In the genomic region with DNA sequence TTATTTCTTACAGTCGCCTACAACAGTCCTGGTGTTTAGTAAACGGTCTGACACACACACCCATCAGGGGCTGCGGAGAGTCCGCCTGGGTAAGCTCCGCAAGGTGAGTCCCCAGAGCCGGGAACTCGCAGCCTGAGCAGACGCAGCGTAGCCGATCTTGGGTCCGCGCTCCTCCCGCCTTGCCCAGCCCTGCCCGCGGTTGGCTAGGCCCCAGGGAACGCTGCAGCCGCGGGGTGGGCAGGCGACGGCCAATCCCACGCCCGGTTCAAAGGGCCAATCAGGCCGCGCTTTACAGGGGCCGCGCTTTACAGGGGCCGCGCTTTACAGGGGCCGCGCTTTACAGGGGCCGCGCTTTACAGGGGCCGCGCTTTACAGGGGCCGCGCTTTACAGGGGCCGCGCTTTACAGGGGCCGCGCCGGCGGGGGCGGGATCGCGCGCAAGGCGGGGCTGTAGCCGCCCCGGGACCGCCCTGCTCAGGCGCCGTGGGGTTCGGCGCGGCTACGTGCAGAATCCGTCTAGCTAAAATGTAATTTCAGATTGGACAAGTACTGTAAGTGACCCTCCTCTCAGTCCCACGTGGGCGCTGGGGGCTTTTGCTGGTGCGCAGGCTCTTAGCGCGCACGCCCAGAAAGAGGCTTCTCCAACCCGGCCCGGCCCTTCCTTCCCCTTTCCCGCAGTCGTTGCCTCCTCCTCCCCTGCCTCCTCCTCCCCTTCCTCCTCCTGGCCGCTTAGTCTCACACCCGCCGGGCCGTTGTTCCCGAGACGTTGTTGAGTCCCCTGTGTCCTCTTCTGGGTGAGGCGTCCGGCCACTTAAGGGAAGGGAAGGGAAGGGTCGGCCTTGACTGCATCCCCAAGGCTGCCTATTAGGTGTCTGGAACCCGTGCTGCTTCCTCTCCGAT, we compare ENCODE assay signal across 1 cellular context.
TF ChIP-seq lines count a peak whose summit lies in the region.

A gene with protein sequence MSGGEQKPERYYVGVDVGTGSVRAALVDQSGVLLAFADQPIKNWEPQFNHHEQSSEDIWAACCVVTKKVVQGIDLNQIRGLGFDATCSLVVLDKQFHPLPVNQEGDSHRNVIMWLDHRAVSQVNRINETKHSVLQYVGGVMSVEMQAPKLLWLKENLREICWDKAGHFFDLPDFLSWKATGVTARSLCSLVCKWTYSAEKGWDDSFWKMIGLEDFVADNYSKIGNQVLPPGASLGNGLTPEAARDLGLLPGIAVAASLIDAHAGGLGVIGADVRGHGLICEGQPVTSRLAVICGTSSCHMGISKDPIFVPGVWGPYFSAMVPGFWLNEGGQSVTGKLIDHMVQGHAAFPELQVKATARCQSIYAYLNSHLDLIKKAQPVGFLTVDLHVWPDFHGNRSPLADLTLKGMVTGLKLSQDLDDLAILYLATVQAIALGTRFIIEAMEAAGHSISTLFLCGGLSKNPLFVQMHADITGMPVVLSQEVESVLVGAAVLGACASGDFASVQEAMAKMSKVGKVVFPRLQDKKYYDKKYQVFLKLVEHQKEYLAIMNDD (plus strand): TSS at position 737 of the 899 bp plus-strand sequence. CDS start 24,456 bp downstream, outside the sequence.

TF ChIP-seq in HepG2, 621 proteins besides CTCF, POLR2A, EP300 and RAD21 (continued from another document and continues in another):
- TF ChIP-seq, protein P1, sequence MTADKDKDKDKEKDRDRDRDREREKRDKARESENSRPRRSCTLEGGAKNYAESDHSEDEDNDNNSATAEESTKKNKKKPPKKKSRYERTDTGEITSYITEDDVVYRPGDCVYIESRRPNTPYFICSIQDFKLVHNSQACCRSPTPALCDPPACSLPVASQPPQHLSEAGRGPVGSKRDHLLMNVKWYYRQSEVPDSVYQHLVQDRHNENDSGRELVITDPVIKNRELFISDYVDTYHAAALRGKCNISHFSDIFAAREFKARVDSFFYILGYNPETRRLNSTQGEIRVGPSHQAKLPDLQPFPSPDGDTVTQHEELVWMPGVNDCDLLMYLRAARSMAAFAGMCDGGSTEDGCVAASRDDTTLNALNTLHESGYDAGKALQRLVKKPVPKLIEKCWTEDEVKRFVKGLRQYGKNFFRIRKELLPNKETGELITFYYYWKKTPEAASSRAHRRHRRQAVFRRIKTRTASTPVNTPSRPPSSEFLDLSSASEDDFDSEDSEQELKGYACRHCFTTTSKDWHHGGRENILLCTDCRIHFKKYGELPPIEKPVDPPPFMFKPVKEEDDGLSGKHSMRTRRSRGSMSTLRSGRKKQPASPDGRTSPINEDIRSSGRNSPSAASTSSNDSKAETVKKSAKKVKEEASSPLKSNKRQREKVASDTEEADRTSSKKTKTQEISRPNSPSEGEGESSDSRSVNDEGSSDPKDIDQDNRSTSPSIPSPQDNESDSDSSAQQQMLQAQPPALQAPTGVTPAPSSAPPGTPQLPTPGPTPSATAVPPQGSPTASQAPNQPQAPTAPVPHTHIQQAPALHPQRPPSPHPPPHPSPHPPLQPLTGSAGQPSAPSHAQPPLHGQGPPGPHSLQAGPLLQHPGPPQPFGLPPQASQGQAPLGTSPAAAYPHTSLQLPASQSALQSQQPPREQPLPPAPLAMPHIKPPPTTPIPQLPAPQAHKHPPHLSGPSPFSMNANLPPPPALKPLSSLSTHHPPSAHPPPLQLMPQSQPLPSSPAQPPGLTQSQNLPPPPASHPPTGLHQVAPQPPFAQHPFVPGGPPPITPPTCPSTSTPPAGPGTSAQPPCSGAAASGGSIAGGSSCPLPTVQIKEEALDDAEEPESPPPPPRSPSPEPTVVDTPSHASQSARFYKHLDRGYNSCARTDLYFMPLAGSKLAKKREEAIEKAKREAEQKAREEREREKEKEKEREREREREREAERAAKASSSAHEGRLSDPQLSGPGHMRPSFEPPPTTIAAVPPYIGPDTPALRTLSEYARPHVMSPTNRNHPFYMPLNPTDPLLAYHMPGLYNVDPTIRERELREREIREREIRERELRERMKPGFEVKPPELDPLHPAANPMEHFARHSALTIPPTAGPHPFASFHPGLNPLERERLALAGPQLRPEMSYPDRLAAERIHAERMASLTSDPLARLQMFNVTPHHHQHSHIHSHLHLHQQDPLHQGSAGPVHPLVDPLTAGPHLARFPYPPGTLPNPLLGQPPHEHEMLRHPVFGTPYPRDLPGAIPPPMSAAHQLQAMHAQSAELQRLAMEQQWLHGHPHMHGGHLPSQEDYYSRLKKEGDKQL (CRISPR knock-in tag; IDR thresholded peaks at IDR 0.05; ENCODE audit: low read depth), result no peak
- TF ChIP-seq, protein P2, sequence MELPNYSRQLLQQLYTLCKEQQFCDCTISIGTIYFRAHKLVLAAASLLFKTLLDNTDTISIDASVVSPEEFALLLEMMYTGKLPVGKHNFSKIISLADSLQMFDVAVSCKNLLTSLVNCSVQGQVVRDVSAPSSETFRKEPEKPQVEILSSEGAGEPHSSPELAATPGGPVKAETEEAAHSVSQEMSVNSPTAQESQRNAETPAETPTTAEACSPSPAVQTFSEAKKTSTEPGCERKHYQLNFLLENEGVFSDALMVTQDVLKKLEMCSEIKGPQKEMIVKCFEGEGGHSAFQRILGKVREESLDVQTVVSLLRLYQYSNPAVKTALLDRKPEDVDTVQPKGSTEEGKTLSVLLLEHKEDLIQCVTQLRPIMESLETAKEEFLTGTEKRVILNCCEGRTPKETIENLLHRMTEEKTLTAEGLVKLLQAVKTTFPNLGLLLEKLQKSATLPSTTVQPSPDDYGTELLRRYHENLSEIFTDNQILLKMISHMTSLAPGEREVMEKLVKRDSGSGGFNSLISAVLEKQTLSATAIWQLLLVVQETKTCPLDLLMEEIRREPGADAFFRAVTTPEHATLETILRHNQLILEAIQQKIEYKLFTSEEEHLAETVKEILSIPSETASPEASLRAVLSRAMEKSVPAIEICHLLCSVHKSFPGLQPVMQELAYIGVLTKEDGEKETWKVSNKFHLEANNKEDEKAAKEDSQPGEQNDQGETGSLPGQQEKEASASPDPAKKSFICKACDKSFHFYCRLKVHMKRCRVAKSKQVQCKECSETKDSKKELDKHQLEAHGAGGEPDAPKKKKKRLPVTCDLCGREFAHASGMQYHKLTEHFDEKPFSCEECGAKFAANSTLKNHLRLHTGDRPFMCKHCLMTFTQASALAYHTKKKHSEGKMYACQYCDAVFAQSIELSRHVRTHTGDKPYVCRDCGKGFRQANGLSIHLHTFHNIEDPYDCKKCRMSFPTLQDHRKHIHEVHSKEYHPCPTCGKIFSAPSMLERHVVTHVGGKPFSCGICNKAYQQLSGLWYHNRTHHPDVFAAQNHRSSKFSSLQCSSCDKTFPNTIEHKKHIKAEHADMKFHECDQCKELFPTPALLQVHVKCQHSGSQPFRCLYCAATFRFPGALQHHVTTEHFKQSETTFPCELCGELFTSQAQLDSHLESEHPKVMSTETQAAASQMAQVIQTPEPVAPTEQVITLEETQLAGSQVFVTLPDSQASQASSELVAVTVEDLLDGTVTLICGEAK (IDR thresholded peaks at IDR 0.05), result no peak
- TF ChIP-seq, protein P2 (CRISPR knock-in tag; IDR thresholded peaks at IDR 0.05), result no peak
- TF ChIP-seq ZNF598 (CRISPR knock-in tag; IDR thresholded peaks at IDR 0.05; ENCODE audit: borderline replicate concordance), result peak; percentile 72; the same call in 1 of the 2 replicates
- no peak for TF ChIP-seq ZNF749 (CRISPR knock-in tag; IDR thresholded peaks at IDR 0.05; ENCODE audit: borderline replicate concordance)
- TF ChIP-seq, protein P3, sequence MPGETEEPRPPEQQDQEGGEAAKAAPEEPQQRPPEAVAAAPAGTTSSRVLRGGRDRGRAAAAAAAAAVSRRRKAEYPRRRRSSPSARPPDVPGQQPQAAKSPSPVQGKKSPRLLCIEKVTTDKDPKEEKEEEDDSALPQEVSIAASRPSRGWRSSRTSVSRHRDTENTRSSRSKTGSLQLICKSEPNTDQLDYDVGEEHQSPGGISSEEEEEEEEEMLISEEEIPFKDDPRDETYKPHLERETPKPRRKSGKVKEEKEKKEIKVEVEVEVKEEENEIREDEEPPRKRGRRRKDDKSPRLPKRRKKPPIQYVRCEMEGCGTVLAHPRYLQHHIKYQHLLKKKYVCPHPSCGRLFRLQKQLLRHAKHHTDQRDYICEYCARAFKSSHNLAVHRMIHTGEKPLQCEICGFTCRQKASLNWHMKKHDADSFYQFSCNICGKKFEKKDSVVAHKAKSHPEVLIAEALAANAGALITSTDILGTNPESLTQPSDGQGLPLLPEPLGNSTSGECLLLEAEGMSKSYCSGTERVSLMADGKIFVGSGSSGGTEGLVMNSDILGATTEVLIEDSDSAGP (CRISPR knock-in tag; IDR thresholded peaks at IDR 0.05; ENCODE audit: borderline replicate concordance), result peak; percentile 93; the same call in 1 of the 2 replicates
- TF ChIP-seq ZNF572 (CRISPR knock-in tag; IDR thresholded peaks at IDR 0.05), result peak; percentile 71; the same call in 1 of the 2 replicates
- TF ChIP-seq ZNF549 (CRISPR knock-in tag; IDR thresholded peaks at IDR 0.05), result no peak
- TF ChIP-seq, protein P4, sequence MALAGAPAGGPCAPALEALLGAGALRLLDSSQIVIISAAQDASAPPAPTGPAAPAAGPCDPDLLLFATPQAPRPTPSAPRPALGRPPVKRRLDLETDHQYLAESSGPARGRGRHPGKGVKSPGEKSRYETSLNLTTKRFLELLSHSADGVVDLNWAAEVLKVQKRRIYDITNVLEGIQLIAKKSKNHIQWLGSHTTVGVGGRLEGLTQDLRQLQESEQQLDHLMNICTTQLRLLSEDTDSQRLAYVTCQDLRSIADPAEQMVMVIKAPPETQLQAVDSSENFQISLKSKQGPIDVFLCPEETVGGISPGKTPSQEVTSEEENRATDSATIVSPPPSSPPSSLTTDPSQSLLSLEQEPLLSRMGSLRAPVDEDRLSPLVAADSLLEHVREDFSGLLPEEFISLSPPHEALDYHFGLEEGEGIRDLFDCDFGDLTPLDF (CRISPR knock-in tag; IDR thresholded peaks at IDR 0.05), result peak; percentile 61
- TF ChIP-seq PRPF4 (IDR thresholded peaks at IDR 0.05; ENCODE audit: low read depth, low read length, poor library complexity, severe bottlenecking), result no peak
- TF ChIP-seq EHMT2 (IDR thresholded peaks at IDR 0.05; ENCODE audit: borderline replicate concordance, low read depth, low read length), result no peak
- no peak for TF ChIP-seq CHCHD3 (CRISPR knock-in tag; IDR thresholded peaks at IDR 0.05)
- TF ChIP-seq HDAC2 (CRISPR knock-in tag; IDR thresholded peaks at IDR 0.05), result peak; percentile 57
- TF ChIP-seq ZNF878 (CRISPR knock-in tag; IDR thresholded peaks at IDR 0.05), result peak; percentile 54; the same call in 1 of the 2 replicates
- TF ChIP-seq, protein P5, sequence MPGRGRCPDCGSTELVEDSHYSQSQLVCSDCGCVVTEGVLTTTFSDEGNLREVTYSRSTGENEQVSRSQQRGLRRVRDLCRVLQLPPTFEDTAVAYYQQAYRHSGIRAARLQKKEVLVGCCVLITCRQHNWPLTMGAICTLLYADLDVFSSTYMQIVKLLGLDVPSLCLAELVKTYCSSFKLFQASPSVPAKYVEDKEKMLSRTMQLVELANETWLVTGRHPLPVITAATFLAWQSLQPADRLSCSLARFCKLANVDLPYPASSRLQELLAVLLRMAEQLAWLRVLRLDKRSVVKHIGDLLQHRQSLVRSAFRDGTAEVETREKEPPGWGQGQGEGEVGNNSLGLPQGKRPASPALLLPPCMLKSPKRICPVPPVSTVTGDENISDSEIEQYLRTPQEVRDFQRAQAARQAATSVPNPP (CRISPR knock-in tag; IDR thresholded peaks at IDR 0.05), result no peak; the same call in 1 of the 2 replicates
- peak; percentile 80 for TF ChIP-seq HOXA3 (CRISPR knock-in tag; IDR thresholded peaks at IDR 0.05)
- TF ChIP-seq, protein P6, sequence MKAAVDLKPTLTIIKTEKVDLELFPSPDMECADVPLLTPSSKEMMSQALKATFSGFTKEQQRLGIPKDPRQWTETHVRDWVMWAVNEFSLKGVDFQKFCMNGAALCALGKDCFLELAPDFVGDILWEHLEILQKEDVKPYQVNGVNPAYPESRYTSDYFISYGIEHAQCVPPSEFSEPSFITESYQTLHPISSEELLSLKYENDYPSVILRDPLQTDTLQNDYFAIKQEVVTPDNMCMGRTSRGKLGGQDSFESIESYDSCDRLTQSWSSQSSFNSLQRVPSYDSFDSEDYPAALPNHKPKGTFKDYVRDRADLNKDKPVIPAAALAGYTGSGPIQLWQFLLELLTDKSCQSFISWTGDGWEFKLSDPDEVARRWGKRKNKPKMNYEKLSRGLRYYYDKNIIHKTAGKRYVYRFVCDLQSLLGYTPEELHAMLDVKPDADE (CRISPR knock-in tag; IDR thresholded peaks at IDR 0.05), result no peak
- peak; percentile 42; the same call in 1 of the 2 replicates for TF ChIP-seq RFXAP (CRISPR knock-in tag; IDR thresholded peaks at IDR 0.05; ENCODE audit: borderline replicate concordance)
- TF ChIP-seq FOXA3 (CRISPR knock-in tag; IDR thresholded peaks at IDR 0.05), result no peak
- TF ChIP-seq TBX2 (CRISPR knock-in tag; IDR thresholded peaks at IDR 0.05; ENCODE audit: borderline replicate concordance), result peak; percentile 77; the same call in 1 of the 2 replicates
- TF ChIP-seq PITX1 (CRISPR knock-in tag; IDR thresholded peaks at IDR 0.05), result peak; percentile 14
- TF ChIP-seq, protein P7, sequence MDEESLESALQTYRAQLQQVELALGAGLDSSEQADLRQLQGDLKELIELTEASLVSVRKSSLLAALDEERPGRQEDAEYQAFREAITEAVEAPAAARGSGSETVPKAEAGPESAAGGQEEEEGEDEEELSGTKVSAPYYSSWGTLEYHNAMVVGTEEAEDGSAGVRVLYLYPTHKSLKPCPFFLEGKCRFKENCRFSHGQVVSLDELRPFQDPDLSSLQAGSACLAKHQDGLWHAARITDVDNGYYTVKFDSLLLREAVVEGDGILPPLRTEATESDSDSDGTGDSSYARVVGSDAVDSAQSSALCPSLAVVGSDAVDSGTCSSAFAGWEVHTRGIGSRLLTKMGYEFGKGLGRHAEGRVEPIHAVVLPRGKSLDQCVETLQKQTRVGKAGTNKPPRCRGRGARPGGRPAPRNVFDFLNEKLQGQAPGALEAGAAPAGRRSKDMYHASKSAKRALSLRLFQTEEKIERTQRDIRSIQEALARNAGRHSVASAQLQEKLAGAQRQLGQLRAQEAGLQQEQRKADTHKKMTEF (CRISPR knock-in tag; IDR thresholded peaks at IDR 0.05), result peak; percentile 89
- TF ChIP-seq ZNF225 (CRISPR knock-in tag; IDR thresholded peaks at IDR 0.05), result no peak
- TF ChIP-seq BRD4 (CRISPR knock-in tag; IDR thresholded peaks at IDR 0.05), result peak; percentile 33; the same call in 1 of the 2 replicates
- no peak for TF ChIP-seq ZNF546 (CRISPR knock-in tag; conservative IDR thresholded peaks at IDR 0.05)
